17 cellular contexts compared by ENCODE assay signal in genomic region chr3:159528251-159528895, GRCh38.
A peak's percentile ranks its signal among the peaks of the same experiment; 100 is the strongest.
DNase-seq lines count a peak whose midpoint lies in the region; ATAC-seq and TF ChIP-seq lines count a peak whose summit lies in the region.
"Had no signal": no experiment of that assay in that cellular context is flagged by ENCODE, and none has a peak within 500 bp of the region (broad histone marks: within the 10 kb centered on the region; RNA-seq: fewer than 3 reads in every experiment).

No MANE protein-coding gene starts in this region.

- H3K4me3 Mint-ChIP-seq in GM23338, result no peak overlapping the region
- H3K4me3 Mint-ChIP-seq: CD14-positive monocyte; CD4-positive, alpha-beta memory T cell; HFFc6 had no signal

- ATAC-seq in GM23338, result no peak; the same call in 2 of the 3 replicates
- no peak for ATAC-seq in psoas muscle
- no peak for ATAC-seq in lower lobe of right lung
- ATAC-seq in GM21529 (IDR thresholded peaks at IDR 0.05; ENCODE audit: unreplicated experiment), result no peak
- ATAC-seq: HCT116 had no signal

- DNase-seq in GM23338 (ENCODE audit: low spot score) (no peak), inferior parietal cortex (ENCODE audit: extremely low spot score) (peak; percentile 29), posterior cingulate gyrus (peak in 8 of 10 donors; percentile 15 to 85 (median 38)), psoas muscle (no peak), SKM-1 treated with dmso at 0.1 percent for 144 hours (lab: John Stamatoyannopoulos, UW; ENCODE audit: unreplicated experiment) (no peak), lower lobe of right lung (no peak)
- DNase-seq: 8988T; CD4-positive, alpha-beta memory T cell; DMS79 treated with DMSO at 0.1 percent for 48 hours; GF-D8; HFFc6 had no signal

- H3K27me3 ChIP-seq in GM23338 (ENCODE audit: insufficient read depth) (no peaks in the 10 kb centered on the region), psoas muscle (ENCODE audit: insufficient read depth in 3 of 3, low read length in 2 of 3) (no peaks in the 10 kb centered on the region), lower lobe of right lung (ENCODE audit: low read depth) (no peaks in the 10 kb centered on the region)
- H3K27me3 ChIP-seq: BLaER1 had no signal

- H3K27ac ChIP-seq in GM23338 (ENCODE audit: low read depth), result no peak overlapping the region
- peak overlapping the region; percentile 59 for H3K27ac ChIP-seq in angular gyrus (ENCODE audit: low read depth, low read length)
- H3K27ac ChIP-seq in psoas muscle, result no peak overlapping the region
- H3K27ac ChIP-seq in lower lobe of right lung, result no peak overlapping the region
- H3K27ac ChIP-seq: BLaER1, HL-60 had no signal

- no peak overlapping the region; the same call in 1 of the 2 replicates for H2AFZ ChIP-seq in GM23338

- H3K4me1 Mint-ChIP-seq in GM23338, result peaks cover 8% of the 10 kb centered on the region
- H3K4me1 Mint-ChIP-seq: CD14-positive monocyte; CD4-positive, alpha-beta memory T cell had no signal

- WGBS in psoas muscle, 3 donors, result 73 to 79% (median 78%) methylated on average over 9 of the region's 9 CpGs

- no peaks in the 10 kb centered on the region for H3K79me2 ChIP-seq in GM23338 (replicated peaks; ENCODE audit: insufficient read depth)

- no peaks in the 10 kb centered on the region for H3K9me3 Mint-ChIP-seq in GM23338
- H3K9me3 Mint-ChIP-seq: HFFc6 had no signal

- H3K9me3 ChIP-seq in psoas muscle (no peaks in the 10 kb centered on the region), lower lobe of right lung (no peaks in the 10 kb centered on the region)
- H3K9me3 ChIP-seq: BLaER1 had no signal

- H3K4me1 ChIP-seq in GM23338 (ENCODE audit: insufficient read depth) (peaks cover 10% of the 10 kb centered on the region; the same call in 1 of the 2 replicates), psoas muscle (no peaks in the 10 kb centered on the region), lower lobe of right lung (no peaks in the 10 kb centered on the region)
- H3K4me1 ChIP-seq: BLaER1 had no signal

- no peak for TF ChIP-seq CTCF in GM23338 (conservative IDR thresholded peaks at IDR 0.05; ENCODE audit: low read depth in 2 of 2)
- no peak for TF ChIP-seq CTCF in psoas muscle (IDR thresholded peaks at IDR 0.05)
- no peak for TF ChIP-seq CTCF in lower lobe of right lung (IDR thresholded peaks at IDR 0.05)

- H3K27me3 Mint-ChIP-seq in GM23338 (ENCODE audit: insufficient read depth, low read depth, poor library complexity), result peaks cover 2% of the 10 kb centered on the region

- H3F3A ChIP-seq in GM23338 (replicated peaks; ENCODE audit: low read depth), result no peaks in the 10 kb centered on the region

- H3K27ac Mint-ChIP-seq in GM23338, result no peak overlapping the region
- H3K27ac Mint-ChIP-seq: CD14-positive monocyte; CD4-positive, alpha-beta memory T cell; HFFc6 had no signal

- intact Hi-C loops in posterior cingulate gyrus (cut with DNase I) (no loop called here), psoas muscle (cut with DNase I) (no loop called here), lower lobe of right lung (cut with DNase I) (no loop called here)

- H3K4me2 ChIP-seq in GM23338, result 0 out of 2 replicates have a peak overlapping the region, but pooled peaks have one; percentile 5
- H3K4me2 ChIP-seq: BLaER1 had no signal

- H3K9me2 ChIP-seq in GM23338 (ENCODE audit: insufficient read depth), result no peaks in the 10 kb centered on the region

- no peaks in the 10 kb centered on the region for H3K36me3 ChIP-seq in GM23338 (ENCODE audit: insufficient read depth)
- no peaks in the 10 kb centered on the region for H3K36me3 ChIP-seq in psoas muscle (ENCODE audit: insufficient read depth in 1 of 2, low read depth in 1 of 2)
- H3K36me3 ChIP-seq in lower lobe of right lung, result no peaks in the 10 kb centered on the region
- H3K36me3 ChIP-seq: BLaER1 had no signal

- H3K4me3 ChIP-seq in GM23338 (no peak overlapping the region; the same call in 1 of the 2 replicates), psoas muscle (no peak overlapping the region), lower lobe of right lung (no peak overlapping the region)
- H3K4me3 ChIP-seq: BLaER1 had no signal

- H3K36me3 Mint-ChIP-seq in GM23338 (ENCODE audit: low read depth), result no peaks in the 10 kb centered on the region
- H3K36me3 Mint-ChIP-seq: CD14-positive monocyte; CD4-positive, alpha-beta memory T cell had no signal

- H4K20me1 ChIP-seq in GM23338 (replicated peaks; ENCODE audit: insufficient read depth), result no peaks in the 10 kb centered on the region
- H4K20me1 ChIP-seq: BLaER1 had no signal

TF ChIP-seq in GM23338, 12 proteins besides CTCF, POLR2A, EP300 and RAD21 (continues in another document):
- TF ChIP-seq ZNF331 (CRISPR knock-in tag; IDR thresholded peaks at IDR 0.05; ENCODE audit: low read depth), result no peak
- no peak for TF ChIP-seq REST (IDR thresholded peaks at IDR 0.05; ENCODE audit: unreplicated experiment)
- no peak for TF ChIP-seq JUNB (IDR thresholded peaks at IDR 0.05; ENCODE audit: unreplicated experiment)
- TF ChIP-seq EZH2phosphoT487 (IDR thresholded peaks at IDR 0.05; ENCODE audit: unreplicated experiment), result no peak
- no peak for TF ChIP-seq CREB1 (CRISPR knock-in tag; IDR thresholded peaks at IDR 0.05; ENCODE audit: low read depth)
- TF ChIP-seq STAT1 (IDR thresholded peaks at IDR 0.05; ENCODE audit: unreplicated experiment), result no peak
- TF ChIP-seq EZH2 (IDR thresholded peaks at IDR 0.05; ENCODE audit: low read depth, unreplicated experiment), result no peak
- TF ChIP-seq ZNF114 (CRISPR knock-in tag; IDR thresholded peaks at IDR 0.05), result no peak
- no peak for TF ChIP-seq POLR2AphosphoS5 (IDR thresholded peaks at IDR 0.05; ENCODE audit: low read depth)
- TF ChIP-seq ETS1 (IDR thresholded peaks at IDR 0.05), result no peak
- TF ChIP-seq NANOG (IDR thresholded peaks at IDR 0.05; ENCODE audit: borderline replicate concordance), result no peak

Comparison
In these comparisons a context has a peak if more than half of its experiments do, and no peak if none do; other contexts are left out.
1. DNase-seq: peak in inferior parietal cortex (single experiment) and posterior cingulate gyrus (8 of 10); none in GM23338 (single experiment), psoas muscle (0 of 2), SKM-1 treated with dmso at 0.1 percent for 144 hours (single experiment) and lower lobe of right lung (single experiment).